In the genomic region with DNA sequence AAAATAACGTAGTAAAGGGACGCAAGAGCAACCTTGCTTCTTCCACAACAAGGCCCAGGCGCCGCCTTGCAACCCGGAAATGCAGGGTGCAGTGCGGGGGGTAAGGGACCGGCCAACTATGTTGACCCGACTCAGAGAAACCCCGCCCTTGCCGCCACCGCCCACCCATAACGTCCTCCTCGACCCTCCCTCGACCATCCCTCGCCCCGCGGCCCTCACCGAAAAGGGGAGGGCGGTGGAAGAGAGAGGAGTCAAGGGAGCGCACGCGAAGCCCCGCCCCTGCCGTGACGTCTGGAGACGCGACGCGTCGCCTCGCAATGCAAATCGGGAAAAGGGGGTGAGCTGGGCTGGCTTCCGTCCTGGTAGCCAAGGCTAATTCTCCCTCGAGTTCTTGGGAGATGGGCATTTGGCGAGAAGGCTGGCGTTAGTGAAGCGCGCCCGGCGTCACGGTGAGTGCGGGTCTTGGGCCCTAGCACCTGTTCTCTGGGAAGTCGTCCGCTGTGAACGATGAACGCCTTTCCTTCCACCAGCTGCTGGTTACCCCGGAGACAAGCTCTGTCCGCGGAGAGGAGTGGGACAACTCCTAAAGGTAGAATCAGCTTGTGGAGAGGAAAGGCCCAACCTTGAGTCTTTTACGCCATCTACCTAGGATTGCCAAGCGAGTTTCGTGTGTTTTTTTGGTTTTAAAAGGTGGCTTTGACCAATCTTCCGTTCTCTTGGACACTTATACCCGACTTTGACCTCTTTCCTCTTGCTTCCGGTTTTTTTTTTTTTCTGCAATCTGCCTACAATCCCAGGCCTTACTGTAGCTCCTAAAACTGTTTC, we compare ENCODE assay signal across 1 cellular context.
TF ChIP-seq lines count a peak whose summit lies in the region.

TSS of gene USP8 (plus strand) at position 340 of the 825 bp plus-strand sequence. CDS start 14,669 bp downstream, outside the sequence.

TF ChIP-seq in K562, 482 proteins besides CTCF, POLR2A, EP300 and RAD21 (continued from another document):
- TF ChIP-seq GMEB1 (CRISPR knock-in tag; IDR thresholded peaks at IDR 0.05) (peak; percentile 77), PTRF (tag; IDR thresholded peaks at IDR 0.05) (no peak), SIX5 (IDR thresholded peaks at IDR 0.05; ENCODE audit: borderline replicate concordance in 1 of 2, insufficient read depth in 1 of 2, low read depth in 1 of 2, low read length in 2 of 2) (0 out of 4 replicates have a peak, but pooled peaks of 1 of the 2 experiments have one; percentile 12), FOXK1 (CRISPR knock-in tag; IDR thresholded peaks at IDR 0.05; ENCODE audit: borderline replicate concordance) (no peak), NCOA1 (IDR thresholded peaks at IDR 0.05; ENCODE audit: low read depth) (no peak), DIDO1 (tag; IDR thresholded peaks at IDR 0.05; ENCODE audit: low read depth) (0 out of 2 replicates have a peak, but pooled peaks have one; percentile 27), SAFB (IDR thresholded peaks at IDR 0.05; ENCODE audit: borderline replicate concordance, low read depth, low read length) (no peak), BACH1 (tag; IDR thresholded peaks at IDR 0.05) (no peak), HIVEP1 (CRISPR knock-in tag; IDR thresholded peaks at IDR 0.05) (no peak), ETV6 (IDR thresholded peaks at IDR 0.05; ENCODE audit: borderline replicate concordance in 1 of 2, low read depth in 2 of 2, low read length in 1 of 2) (0 out of 4 replicates have a peak, but pooled peaks of 1 of the 2 experiments have one; percentile 7), ETV6 (CRISPR knock-in tag; IDR thresholded peaks at IDR 0.05; ENCODE audit: borderline replicate concordance) (no peak)
- TF ChIP-seq, protein P1, sequence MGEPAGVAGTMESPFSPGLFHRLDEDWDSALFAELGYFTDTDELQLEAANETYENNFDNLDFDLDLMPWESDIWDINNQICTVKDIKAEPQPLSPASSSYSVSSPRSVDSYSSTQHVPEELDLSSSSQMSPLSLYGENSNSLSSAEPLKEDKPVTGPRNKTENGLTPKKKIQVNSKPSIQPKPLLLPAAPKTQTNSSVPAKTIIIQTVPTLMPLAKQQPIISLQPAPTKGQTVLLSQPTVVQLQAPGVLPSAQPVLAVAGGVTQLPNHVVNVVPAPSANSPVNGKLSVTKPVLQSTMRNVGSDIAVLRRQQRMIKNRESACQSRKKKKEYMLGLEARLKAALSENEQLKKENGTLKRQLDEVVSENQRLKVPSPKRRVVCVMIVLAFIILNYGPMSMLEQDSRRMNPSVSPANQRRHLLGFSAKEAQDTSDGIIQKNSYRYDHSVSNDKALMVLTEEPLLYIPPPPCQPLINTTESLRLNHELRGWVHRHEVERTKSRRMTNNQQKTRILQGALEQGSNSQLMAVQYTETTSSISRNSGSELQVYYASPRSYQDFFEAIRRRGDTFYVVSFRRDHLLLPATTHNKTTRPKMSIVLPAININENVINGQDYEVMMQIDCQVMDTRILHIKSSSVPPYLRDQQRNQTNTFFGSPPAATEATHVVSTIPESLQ (CRISPR knock-in tag; IDR thresholded peaks at IDR 0.05) = peak; percentile 40; the same call in 1 of the 2 replicates
